Comparison of ENCODE assay signal across 29 cellular contexts in the genomic region with DNA sequence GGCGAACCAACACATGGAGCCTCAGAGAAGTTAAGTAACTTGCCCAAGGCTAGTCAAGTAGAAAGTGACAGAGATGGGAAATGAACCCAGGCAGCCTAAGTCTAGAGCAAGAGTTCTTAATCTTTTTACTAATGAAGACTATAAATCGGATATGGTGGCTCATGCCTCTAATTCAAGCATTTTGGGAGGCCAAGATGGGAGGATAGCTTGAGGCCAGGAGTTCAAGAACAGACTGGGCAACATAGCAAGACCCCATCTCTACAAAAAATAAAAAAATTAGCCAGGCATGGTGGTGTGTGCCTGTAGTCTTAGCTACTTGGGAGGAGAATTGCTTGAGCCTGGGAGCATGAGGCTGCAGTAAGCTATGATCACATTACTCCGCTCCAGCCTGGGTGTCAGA. TPM values are rescaled to one million over a fixed set of nuclear protein-coding genes. Genes with fewer than 3 reads are reported as not detected.
"Had no signal": no experiment of that assay in that cellular context is flagged by ENCODE, and none has a peak within 500 bp of the region (broad histone marks: within the 10 kb centered on the region; RNA-seq: fewer than 3 reads in every experiment).

No MANE protein-coding gene starts in this region.

- H3K27ac Mint-ChIP-seq: stimulated activated effector memory CD8-positive, alpha-beta T cell treated with anti-CD3 and anti-CD28 coated beads, Interleukin-12 subunit alpha, Interleukin-12 subunit beta, amount 100 ng/mL, for 72 hours; stimulated activated memory B cell treated with anti-CD40 and anti-IgM and Interleukin-4, amounts not matched to agents 10 μg/mL and 1 μg/mL and 100 μg/mL, for 72 hours; stimulated activated naive B cell treated with anti-CD40 and anti-IgM and Interleukin-4, amounts not matched to agents 10 μg/mL and 1 μg/mL and 100 μg/mL, for 72 hours; stimulated activated naive CD8-positive, alpha-beta T cell treated with anti-CD3 and anti-CD28 coated beads, Interleukin-15, amount 100 ng/mL, for 72 hours; stimulated activated naive CD8-positive, alpha-beta T cell treated with anti-CD3 and anti-CD28 coated beads, Interleukin-15, Interleukin-2, amounts not matched to agents 100 ng/mL and 50 ng/mL, for 24 hours; type B pancreatic cell had no signal

- H3K4me1 ChIP-seq: stomach, suprapubic skin, testis, thyroid gland, tibial artery, tibial nerve, transverse colon, upper lobe of left lung, upper lobe of right lung, uterus, vagina had no signal

- H3K36me3 ChIP-seq: stomach, suprapubic skin, thoracic aorta, thyroid gland, tibial artery, tibial nerve, transverse colon, upper lobe of left lung, upper lobe of right lung, uterus, vagina had no signal

- H3K4me1 Mint-ChIP-seq: stimulated activated effector memory CD8-positive, alpha-beta T cell treated with anti-CD3 and anti-CD28 coated beads, Interleukin-12 subunit alpha, Interleukin-12 subunit beta, amount 100 ng/mL, for 72 hours; stimulated activated memory B cell treated with anti-CD40 and anti-IgM and Interleukin-4, amounts not matched to agents 10 μg/mL and 1 μg/mL and 100 μg/mL, for 72 hours; stimulated activated naive B cell treated with anti-CD40 and anti-IgM and Interleukin-4, amounts not matched to agents 10 μg/mL and 1 μg/mL and 100 μg/mL, for 72 hours; stimulated activated naive CD8-positive, alpha-beta T cell treated with anti-CD3 and anti-CD28 coated beads, Interleukin-15, amount 100 ng/mL, for 72 hours had no signal

- DNase-seq: stimulated activated CD4-positive, alpha-beta T cell treated with anti-CD3 and anti-CD28 coated beads, Interleukin-2, amount 100 ng/mL, for 48 hours; stimulated activated CD4-positive, alpha-beta T cell treated with anti-CD3 and anti-CD28 coated beads, Interleukin-4, amount 100 ng/mL, for 1 hour; stimulated activated CD4-positive, alpha-beta T cell treated with anti-CD3 and anti-CD28 coated beads, Interleukin-4, amount 100 ng/mL, for 24 hours; stimulated activated CD4-positive, alpha-beta T cell treated with anti-CD3 and anti-CD28 coated beads, Interleukin-4, amount 100 ng/mL, for 4 hours; stimulated activated CD8-positive, alpha-beta memory T cell treated with anti-CD3 and anti-CD28 coated beads, Interleukin-4, amount 100 ng/mL, for 48 hours; stimulated activated naive B cell treated with anti-CD40 and anti-IgM and Interleukin-4, amounts not matched to agents 10 μg/mL and 1 μg/mL and 100 μg/mL, for 72 hours; stimulated activated naive CD4-positive, alpha-beta T cell; stimulated activated naive CD4-positive, alpha-beta T cell treated with Interleukin-2 at 50 U/mL for 16 hours; stimulated activated naive CD8-positive, alpha-beta T cell treated with anti-CD3 and anti-CD28 coated beads, Interleukin-15, amount 100 ng/mL, for 72 hours; stimulated activated naive CD8-positive, alpha-beta T cell treated with anti-CD3 and anti-CD28 coated beads, Interleukin-15, Interleukin-2, amounts not matched to agents 100 U/mL and 50 U/mL, for 24 hours; stomach; substantia nigra; testis; thyroid gland; tibial artery; transverse colon; trophoblast cell; upper lobe of left lung; upper lobe of right lung; uterus had no signal

- ATAC-seq: stimulated activated effector memory CD8-positive, alpha-beta T cell treated with anti-CD3 and anti-CD28 coated beads, Interleukin-12 subunit alpha, Interleukin-12 subunit beta, amount 100 ng/mL, for 72 hours; stimulated activated memory B cell treated with anti-CD40 and anti-IgM and Interleukin-4, amounts not matched to agents 10 μg/mL and 1 μg/mL and 100 μg/mL, for 72 hours; stimulated activated naive B cell treated with anti-CD40 and anti-IgM and Interleukin-4, amounts not matched to agents 10 μg/mL and 1 μg/mL and 100 μg/mL, for 72 hours; stimulated activated naive CD8-positive, alpha-beta T cell treated with anti-CD3 and anti-CD28 coated beads, Interleukin-15, Interleukin-2, amounts not matched to agents 100 U/mL and 50 U/mL, for 24 hours had no signal

- H3K4me3 Mint-ChIP-seq: stimulated activated effector memory CD8-positive, alpha-beta T cell treated with anti-CD3 and anti-CD28 coated beads, Interleukin-12 subunit alpha, Interleukin-12 subunit beta, amount 100 ng/mL, for 72 hours; stimulated activated memory B cell treated with anti-CD40 and anti-IgM and Interleukin-4, amounts not matched to agents 10 μg/mL and 1 μg/mL and 100 μg/mL, for 72 hours; stimulated activated naive B cell treated with anti-CD40 and anti-IgM and Interleukin-4, amounts not matched to agents 10 μg/mL and 1 μg/mL and 100 μg/mL, for 72 hours; stimulated activated naive CD8-positive, alpha-beta T cell treated with anti-CD3 and anti-CD28 coated beads, Interleukin-15, amount 100 ng/mL, for 72 hours; stimulated activated naive CD8-positive, alpha-beta T cell treated with anti-CD3 and anti-CD28 coated beads, Interleukin-15, Interleukin-2, amounts not matched to agents 100 ng/mL and 50 ng/mL, for 24 hours; type B pancreatic cell had no signal

- H3K4me3 ChIP-seq: stomach, suprapubic skin, testis, thoracic aorta, thyroid gland, tibial artery, tibial nerve, transverse colon, upper lobe of left lung, upper lobe of right lung, uterus, vagina had no signal

- H3K27ac ChIP-seq: stomach, suprapubic skin, testis, thoracic aorta, thyroid gland, tibial artery, tibial nerve, transverse colon, upper lobe of left lung, upper lobe of right lung, uterus, vagina had no signal

- H3K9me3 ChIP-seq: stomach, suprapubic skin, testis, thoracic aorta, thyroid gland, tibial artery, tibial nerve, transverse colon, upper lobe of left lung, upper lobe of right lung, uterus, vagina had no signal

- H3K9me3 Mint-ChIP-seq: stimulated activated effector memory CD8-positive, alpha-beta T cell treated with anti-CD3 and anti-CD28 coated beads, Interleukin-12 subunit alpha, Interleukin-12 subunit beta, amount 100 ng/mL, for 72 hours; stimulated activated memory B cell treated with anti-CD40 and anti-IgM and Interleukin-4, amounts not matched to agents 10 μg/mL and 1 μg/mL and 100 μg/mL, for 72 hours; stimulated activated naive B cell treated with anti-CD40 and anti-IgM and Interleukin-4, amounts not matched to agents 10 μg/mL and 1 μg/mL and 100 μg/mL, for 72 hours; stimulated activated naive CD8-positive, alpha-beta T cell treated with anti-CD3 and anti-CD28 coated beads, Interleukin-15, amount 100 ng/mL, for 72 hours; stimulated activated naive CD8-positive, alpha-beta T cell treated with anti-CD3 and anti-CD28 coated beads, Interleukin-15, Interleukin-2, amounts not matched to agents 100 ng/mL and 50 ng/mL, for 24 hours; type B pancreatic cell had no signal

- H3K36me3 Mint-ChIP-seq: stimulated activated effector memory CD8-positive, alpha-beta T cell treated with anti-CD3 and anti-CD28 coated beads, Interleukin-12 subunit alpha, Interleukin-12 subunit beta, amount 100 ng/mL, for 72 hours; stimulated activated memory B cell treated with anti-CD40 and anti-IgM and Interleukin-4, amounts not matched to agents 10 μg/mL and 1 μg/mL and 100 μg/mL, for 72 hours; stimulated activated naive B cell treated with anti-CD40 and anti-IgM and Interleukin-4, amounts not matched to agents 10 μg/mL and 1 μg/mL and 100 μg/mL, for 72 hours; type B pancreatic cell had no signal

RNA-seq across cellular contexts. Expression of a gene that starts 10.7 kb away (rescaled TPM):
- total RNA-seq: upper lobe of left lung, upper lobe of right lung, urinary bladder, uterus, vagina had no signal
